ENCODE assay signal across 29 cellular contexts in genomic region chr2:232460171-232460570, GRCh38. TPM values are rescaled to one million over a fixed set of nuclear protein-coding genes. Genes with fewer than 3 reads are reported as not detected.
"Had no signal": no experiment of that assay in that cellular context is flagged by ENCODE, and none has a peak within 500 bp of the region (broad histone marks: within the 10 kb centered on the region; RNA-seq: fewer than 3 reads in every experiment).

No MANE protein-coding gene starts in this region.

- H3K27me3 ChIP-seq: Peyer's patch had no signal

- H3K36me3 Mint-ChIP-seq: activated CD8-positive, alpha-beta memory T cell treated with anti-CD3 and anti-CD28 coated beads, Interleukin-2, amount 10 ng/mL, durations not matched to agents 7 days and 5 days; activated naive CD8-positive, alpha-beta T cell treated with anti-CD3 and anti-CD28 coated beads, Interleukin-2, amount 10 ng/mL, durations not matched to agents 7 days and 5 days had no signal

- H3K27ac ChIP-seq: adrenal gland, KMS-11, Peyer's patch, RWPE1, SJSA1 had no signal

- DNase-seq: activated B cell treated with CpG ODN at 0.5 μM for 24 hours; activated CD4-positive, alpha-beta T cell treated with anti-CD3 and anti-CD28 coated beads for 1 hour; activated CD4-positive, alpha-beta T cell treated with anti-CD3 and anti-CD28 coated beads, Interleukin-2, amount 10 ng/mL, durations not matched to agents 24 days and 14 days; activated CD4-positive, alpha-beta T cell treated with anti-CD3 and anti-CD28 coated beads, Interleukin-2, amount 50 U/mL, for 48 hours; activated CD8-positive, alpha-beta memory T cell treated with anti-CD3 and anti-CD28 coated beads, Interleukin-2, amount 10 ng/mL, durations not matched to agents 7 days and 5 days; activated gamma-delta T cell; activated naive CD4-positive, alpha-beta T cell treated with anti-CD3 and anti-CD28 coated beads, Interleukin-2, amount 50 U/mL, for 16 hours; activated naive CD8-positive, alpha-beta T cell treated with anti-CD3 and anti-CD28 coated beads, Interleukin-2, amount 10 ng/mL, durations not matched to agents 7 days and 5 days; adrenal gland; anterior cingulate cortex; caudate nucleus; NCI-H1092; NCI-H1417; NCI-H1930; NCI-H2107; NCI-H2171 treated with DMSO at 0.1 percent for 48 hours; NCI-H226; NCI-H526 treated with DMSO at 0.1 percent for 48 hours; NCI-H82; Right ventricle myocardium superior; T1000 had no signal

- H3K9me3 ChIP-seq: adrenal gland, Peyer's patch, SJSA1 had no signal

- H3K4me1 ChIP-seq: adrenal gland, Peyer's patch, SJSA1 had no signal

- H3K27ac Mint-ChIP-seq: activated B cell treated with CpG ODN at 0.5 μM for 24 hours; activated CD4-positive, alpha-beta T cell treated with anti-CD3 and anti-CD28 coated beads, Interleukin-2, amount 10 ng/mL, durations not matched to agents 24 days and 14 days; activated CD8-positive, alpha-beta memory T cell treated with anti-CD3 and anti-CD28 coated beads, Interleukin-2, amount 10 ng/mL, durations not matched to agents 7 days and 5 days; activated naive CD8-positive, alpha-beta T cell treated with anti-CD3 and anti-CD28 coated beads, Interleukin-2, amount 10 ng/mL, durations not matched to agents 7 days and 5 days; activated T-helper 17 cell treated with anti-CD3 and anti-CD28 coated beads, Interleukin-2, amount 50 U/mL, for 72 hours; T-helper 1 cell treated with Interleukin-12 subunit alpha and Interleukin-12 subunit beta and Interleukin-4 antibody, amounts not matched to agents 30 μg/mL and 1 μg/mL, for 36 hours had no signal

- H3K9me3 Mint-ChIP-seq: activated B cell treated with CpG ODN at 0.5 μM for 24 hours; activated CD4-positive, alpha-beta T cell treated with anti-CD3 and anti-CD28 coated beads, Interleukin-2, amount 10 ng/mL, durations not matched to agents 24 days and 14 days; activated naive CD8-positive, alpha-beta T cell treated with anti-CD3 and anti-CD28 coated beads, Interleukin-2, amount 10 ng/mL, durations not matched to agents 7 days and 5 days; activated T-helper 17 cell treated with anti-CD3 and anti-CD28 coated beads, Interleukin-2, amount 50 U/mL, for 72 hours; T-helper 1 cell treated with Interleukin-12 subunit alpha and Interleukin-12 subunit beta and Interleukin-4 antibody, amounts not matched to agents 30 μg/mL and 1 μg/mL, for 36 hours had no signal

- H3K4me3 ChIP-seq: adrenal gland, Peyer's patch, SJSA1 had no signal

- H3K4me3 Mint-ChIP-seq: activated B cell treated with CpG ODN at 0.5 μM for 24 hours; activated CD4-positive, alpha-beta T cell treated with anti-CD3 and anti-CD28 coated beads, Interleukin-2, amount 10 ng/mL, durations not matched to agents 24 days and 14 days; activated CD8-positive, alpha-beta memory T cell treated with anti-CD3 and anti-CD28 coated beads, Interleukin-2, amount 10 ng/mL, durations not matched to agents 7 days and 5 days; activated naive CD8-positive, alpha-beta T cell treated with anti-CD3 and anti-CD28 coated beads, Interleukin-2, amount 10 ng/mL, durations not matched to agents 7 days and 5 days; activated T-helper 17 cell treated with anti-CD3 and anti-CD28 coated beads, Interleukin-2, amount 50 U/mL, for 72 hours; T-helper 1 cell treated with Interleukin-12 subunit alpha and Interleukin-12 subunit beta and Interleukin-4 antibody, amounts not matched to agents 30 μg/mL and 1 μg/mL, for 36 hours had no signal

- H3K36me3 ChIP-seq: adrenal gland, Peyer's patch, SJSA1 had no signal

- H3K4me2 ChIP-seq: KMS-11 had no signal

- H3K9ac ChIP-seq: KMS-11 had no signal

- H3K4me1 Mint-ChIP-seq: activated B cell treated with CpG ODN at 0.5 μM for 24 hours; activated CD4-positive, alpha-beta T cell treated with anti-CD3 and anti-CD28 coated beads, Interleukin-2, amount 10 ng/mL, durations not matched to agents 24 days and 14 days; activated CD8-positive, alpha-beta memory T cell treated with anti-CD3 and anti-CD28 coated beads, Interleukin-2, amount 10 ng/mL, durations not matched to agents 7 days and 5 days; activated naive CD8-positive, alpha-beta T cell treated with anti-CD3 and anti-CD28 coated beads, Interleukin-2, amount 10 ng/mL, durations not matched to agents 7 days and 5 days; activated T-helper 17 cell treated with anti-CD3 and anti-CD28 coated beads, Interleukin-2, amount 50 U/mL, for 72 hours had no signal

RNA-seq across cellular contexts. Expression of gene ALPI, which starts 4.2 kb away (rescaled TPM):
- total RNA-seq: activated B cell treated with CpG ODN at 0.5 μM for 24 hours; activated CD4-positive, alpha-beta T cell treated with anti-CD3 and anti-CD28 coated beads, Interleukin-2, amount 10 ng/mL, durations not matched to agents 24 days and 14 days; activated CD8-positive, alpha-beta memory T cell treated with anti-CD3 and anti-CD28 coated beads, Interleukin-2, amount 10 ng/mL, durations not matched to agents 7 days and 5 days; activated naive CD8-positive, alpha-beta T cell treated with anti-CD3 and anti-CD28 coated beads, Interleukin-2, amount 10 ng/mL, durations not matched to agents 7 days and 5 days; activated T-helper 17 cell treated with anti-CD3 and anti-CD28 coated beads, Interleukin-2, amount 50 U/mL, for 72 hours; adrenal gland; MCF 10A; NCI-H460; Right ventricle myocardium superior; SJSA1 had no signal

RNA-seq across cellular contexts. Expression of gene ECEL1, which starts 27.5 kb away (rescaled TPM):
- total RNA-seq: activated B cell treated with CpG ODN at 0.5 μM for 24 hours; activated naive CD8-positive, alpha-beta T cell treated with anti-CD3 and anti-CD28 coated beads, Interleukin-2, amount 10 ng/mL, durations not matched to agents 7 days and 5 days; activated T-helper 17 cell treated with anti-CD3 and anti-CD28 coated beads, Interleukin-2, amount 50 U/mL, for 72 hours; MCF 10A; Peyer's patch; Right ventricle myocardium superior; SJSA1 had no signal

RNA-seq across cellular contexts. Expression of gene ALPG, which starts 53.5 kb away (rescaled TPM):
- total RNA-seq: activated B cell treated with CpG ODN at 0.5 μM for 24 hours; activated CD4-positive, alpha-beta T cell treated with anti-CD3 and anti-CD28 coated beads, Interleukin-2, amount 10 ng/mL, durations not matched to agents 24 days and 14 days; activated CD8-positive, alpha-beta memory T cell treated with anti-CD3 and anti-CD28 coated beads, Interleukin-2, amount 10 ng/mL, durations not matched to agents 7 days and 5 days; activated naive CD8-positive, alpha-beta T cell treated with anti-CD3 and anti-CD28 coated beads, Interleukin-2, amount 10 ng/mL, durations not matched to agents 7 days and 5 days; activated T-helper 17 cell treated with anti-CD3 and anti-CD28 coated beads, Interleukin-2, amount 50 U/mL, for 72 hours; adrenal gland; MCF 10A; NCI-H460; Peyer's patch; Right ventricle myocardium superior had no signal
